ENCODE assay signal across 10 cellular contexts in the genomic region with DNA sequence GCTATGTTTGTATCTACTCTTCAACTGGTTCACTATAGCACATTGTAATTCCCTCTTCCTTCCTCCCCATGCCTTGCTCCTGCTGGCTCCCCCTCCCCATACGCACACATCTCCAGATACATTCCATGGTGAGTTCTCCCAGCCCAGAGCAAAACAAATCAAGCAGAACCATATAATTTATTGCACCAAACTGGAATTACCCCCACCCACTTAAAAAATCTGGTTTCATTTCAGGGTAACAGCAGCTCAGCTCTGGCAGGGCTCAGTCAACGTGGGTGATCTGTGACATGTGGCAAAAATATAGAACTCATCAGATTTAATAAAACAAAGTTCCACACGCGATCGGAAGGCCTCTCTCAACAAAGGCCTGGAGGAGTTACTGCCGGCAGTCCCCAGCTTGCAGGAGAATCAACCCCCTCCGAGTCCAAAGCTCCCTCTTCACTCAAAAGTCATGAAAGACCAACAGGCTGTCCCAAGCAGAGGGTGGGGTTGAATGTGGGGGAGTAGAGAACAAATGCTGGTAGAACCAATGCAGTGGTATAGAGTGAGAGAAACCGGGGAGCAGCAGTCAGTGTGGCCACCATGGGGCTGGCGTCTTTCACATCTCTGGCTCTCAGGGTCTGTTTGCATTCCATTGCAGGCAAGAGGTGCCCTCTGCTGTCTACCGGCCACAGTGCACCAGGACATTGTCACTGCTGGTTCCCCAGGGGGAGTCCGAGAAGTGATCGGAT.
A peak's percentile ranks its signal among the peaks of the same experiment; 100 is the strongest.
DNase-seq lines count a peak whose midpoint lies in the region; ATAC-seq, FAIRE-seq and TF ChIP-seq lines count a peak whose summit lies in the region.
"Had no signal": no experiment of that assay in that cellular context is flagged by ENCODE, and none has a peak within 500 bp of the region (broad histone marks: within the 10 kb centered on the region; RNA-seq: fewer than 3 reads in every experiment).

No MANE protein-coding gene starts in this region.

- no peaks in the 10 kb centered on the region for H3K27me3 Mint-ChIP-seq in activated CD8-positive, alpha-beta T cell treated with anti-CD3 and anti-CD28 coated beads for 36 hours
- peaks cover 3% of the 10 kb centered on the region for H3K27me3 Mint-ChIP-seq in activated CD8-positive, alpha-beta T cell treated with anti-CD3 and anti-CD28 coated beads, Interleukin-2, amount 10 ng/mL, durations not matched to agents 7 days and 5 days (ENCODE audit: low read depth)
- H3K27me3 Mint-ChIP-seq in nephron (ENCODE audit: low read depth), result no peaks in the 10 kb centered on the region
- H3K27me3 Mint-ChIP-seq: stimulated activated naive CD8-positive, alpha-beta T cell treated with anti-CD3 and anti-CD28 coated beads, Interleukin-15, Interleukin-2, amounts not matched to agents 100 ng/mL and 50 ng/mL, for 24 hours had no signal

- no peaks in the 10 kb centered on the region for H3K4me1 Mint-ChIP-seq in activated CD8-positive, alpha-beta T cell treated with anti-CD3 and anti-CD28 coated beads for 36 hours (ENCODE audit: low read depth)
- no peaks in the 10 kb centered on the region for H3K4me1 Mint-ChIP-seq in activated CD8-positive, alpha-beta T cell treated with anti-CD3 and anti-CD28 coated beads, Interleukin-2, amount 10 ng/mL, durations not matched to agents 7 days and 5 days (ENCODE audit: low read depth)
- H3K4me1 Mint-ChIP-seq in nephron, result peaks cover 24% of the 10 kb centered on the region

- peaks cover 14 to 17% of the 10 kb centered on the region in 2 experiments for H3K27me3 ChIP-seq in endothelial cell of umbilical vein (ENCODE audit: control insufficient read depth in 2 of 2, insufficient read depth in 2 of 2, low read length in 2 of 2)

- H3K4me2 ChIP-seq in OCI-LY7 (ENCODE audit: low read length), result no peak overlapping the region
- peak overlapping the region; percentile 59 for H3K4me2 ChIP-seq in endothelial cell of umbilical vein (ENCODE audit: insufficient read depth, low read length)

- POLR2A ChIA-PET in activated CD8-positive, alpha-beta T cell treated with anti-CD3 and anti-CD28 coated beads for 36 hours (lab: Charles Lee), result no interaction called here
- POLR2A ChIA-PET in activated CD8-positive, alpha-beta T cell treated with anti-CD3 and anti-CD28 coated beads, Interleukin-2, amount 10 ng/mL, durations not matched to agents 7 days and 5 days (lab: Charles Lee), result no interaction called here
- POLR2A ChIA-PET in OCI-LY7 (lab: Charles Lee), result no interaction called here
- POLR2A ChIA-PET in endothelial cell of umbilical vein (lab: Charles Lee), result no interaction called here

- BruUV-seq in OCI-LY7 (replicated peaks; lab: Mats Ljungman, UMichigan), result no TSS peak
- BruUV-seq in endothelial cell of umbilical vein (replicated peaks; lab: Mats Ljungman, UMichigan), result no TSS peak

- no peaks in the 10 kb centered on the region for H3K9me3 Mint-ChIP-seq in activated CD8-positive, alpha-beta T cell treated with anti-CD3 and anti-CD28 coated beads for 36 hours
- H3K9me3 Mint-ChIP-seq in activated CD8-positive, alpha-beta T cell treated with anti-CD3 and anti-CD28 coated beads, Interleukin-2, amount 10 ng/mL, durations not matched to agents 7 days and 5 days (ENCODE audit: insufficient read depth), result no peaks in the 10 kb centered on the region
- H3K9me3 Mint-ChIP-seq in nephron, result no peaks in the 10 kb centered on the region
- H3K9me3 Mint-ChIP-seq: stimulated activated naive CD8-positive, alpha-beta T cell treated with anti-CD3 and anti-CD28 coated beads, Interleukin-15, Interleukin-2, amounts not matched to agents 100 ng/mL and 50 ng/mL, for 24 hours had no signal

- intact Hi-C loops in activated CD8-positive, alpha-beta T cell treated with anti-CD3 and anti-CD28 coated beads for 36 hours (cut with micrococcal nuclease), result no loop called here
- intact Hi-C loops in OCI-LY7 (cut with micrococcal nuclease; ENCODE audit: unreplicated experiment) (no loop called here), endothelial cell of umbilical vein (cut with micrococcal nuclease) (loop anchor here (1.0 to 5.0 kb wide), 8 partner anchors 111 to 1244 kb away; a partner anchor contains a TSS)

- peak; percentile 83 for FAIRE-seq in endothelial cell of umbilical vein (lab: Jason Lieb, UNC)
- FAIRE-seq: colon had no signal

- CTCF ChIA-PET in activated CD8-positive, alpha-beta T cell treated with anti-CD3 and anti-CD28 coated beads for 36 hours (lab: Charles Lee), result interaction anchor here (2.6 kb wide), 1 partner anchor 196 kb away, joined by 9 read pairs; no protein-coding TSS in a partner anchor
- CTCF ChIA-PET in activated CD8-positive, alpha-beta T cell treated with anti-CD3 and anti-CD28 coated beads, Interleukin-2, amount 10 ng/mL, durations not matched to agents 7 days and 5 days (lab: Charles Lee), result no interaction called here
- CTCF ChIA-PET in OCI-LY7 (lab: Charles Lee; ENCODE audit: unreplicated experiment), result no interaction called here
- CTCF ChIA-PET in endothelial cell of umbilical vein (lab: Charles Lee), result interaction anchor here (0.6 to 4.6 kb wide), 17 partner anchors 8 to 899 kb away, joined by 3 to 36 read pairs (median 5); a partner anchor contains a TSS

- H3K4me1 ChIP-seq in OCI-LY7 (ENCODE audit: insufficient read depth, low read length, poor library complexity, severe bottlenecking) (no peaks in the 10 kb centered on the region), endothelial cell of umbilical vein (ENCODE audit: control insufficient read depth, extremely low read depth, insufficient read depth, low read length) (no peaks in the 10 kb centered on the region)

- ATAC-seq in activated CD8-positive, alpha-beta T cell treated with anti-CD3 and anti-CD28 coated beads for 36 hours, result peak; percentile 51
- no peak for ATAC-seq in activated CD8-positive, alpha-beta T cell treated with anti-CD3 and anti-CD28 coated beads, Interleukin-2, amount 10 ng/mL, durations not matched to agents 7 days and 5 days
- ATAC-seq in HG02678 (IDR thresholded peaks at IDR 0.05; ENCODE audit: unreplicated experiment) (peak; percentile 77), HG03457 (IDR thresholded peaks at IDR 0.05; ENCODE audit: unreplicated experiment) (no peak), HG03045 (IDR thresholded peaks at IDR 0.05; ENCODE audit: unreplicated experiment) (no peak)

- H3K27ac ChIP-seq in OCI-LY7 (ENCODE audit: low read depth, low read length, poor library complexity, severe bottlenecking) (no peak overlapping the region), endothelial cell of umbilical vein (ENCODE audit: insufficient read depth, low read depth, low read length) (no peak overlapping the region)

- H3K9ac ChIP-seq in endothelial cell of umbilical vein (replicated peaks; ENCODE audit: extremely low read depth, insufficient read depth, low read length), result no peak overlapping the region

- peak; percentile 38 for DNase-seq in activated CD8-positive, alpha-beta T cell treated with anti-CD3 and anti-CD28 coated beads for 36 hours
- DNase-seq in activated CD8-positive, alpha-beta T cell treated with anti-CD3 and anti-CD28 coated beads, Interleukin-2, amount 10 ng/mL, durations not matched to agents 7 days and 5 days, result no peak
- DNase-seq in OCI-LY7 (ENCODE audit: low spot score) (peak; percentile 8), endothelial cell of umbilical vein (ENCODE audit: low read depth, low spot score) (peak; percentile 75)

- H4K20me1 ChIP-seq in OCI-LY7 (ENCODE audit: insufficient read depth, low read length) (no peaks in the 10 kb centered on the region), endothelial cell of umbilical vein (replicated peaks; ENCODE audit: control insufficient read depth, extremely low read depth, insufficient read depth, low read length) (no peaks in the 10 kb centered on the region)

- no peaks in the 10 kb centered on the region for H3K9me3 ChIP-seq in OCI-LY7 (ENCODE audit: low read length)
- H3K9me3 ChIP-seq in endothelial cell of umbilical vein (replicated peaks; ENCODE audit: control insufficient read depth, insufficient read depth, low read length), result no peaks in the 10 kb centered on the region

- no peaks in the 10 kb centered on the region for H3K36me3 Mint-ChIP-seq in activated CD8-positive, alpha-beta T cell treated with anti-CD3 and anti-CD28 coated beads for 36 hours (ENCODE audit: low read depth)
- no peaks in the 10 kb centered on the region for H3K36me3 Mint-ChIP-seq in activated CD8-positive, alpha-beta T cell treated with anti-CD3 and anti-CD28 coated beads, Interleukin-2, amount 10 ng/mL, durations not matched to agents 7 days and 5 days (ENCODE audit: low read depth)
- no peaks in the 10 kb centered on the region for H3K36me3 Mint-ChIP-seq in nephron (ENCODE audit: low read depth)

- no peak overlapping the region for H3K27ac Mint-ChIP-seq in activated CD8-positive, alpha-beta T cell treated with anti-CD3 and anti-CD28 coated beads for 36 hours
- no peak overlapping the region for H3K27ac Mint-ChIP-seq in activated CD8-positive, alpha-beta T cell treated with anti-CD3 and anti-CD28 coated beads, Interleukin-2, amount 10 ng/mL, durations not matched to agents 7 days and 5 days
- peak overlapping the region; percentile 35 to 87 (median 85) for H3K27ac Mint-ChIP-seq in nephron
- H3K27ac Mint-ChIP-seq: stimulated activated naive CD8-positive, alpha-beta T cell treated with anti-CD3 and anti-CD28 coated beads, Interleukin-15, Interleukin-2, amounts not matched to agents 100 ng/mL and 50 ng/mL, for 24 hours had no signal

- H3K79me2 ChIP-seq in OCI-LY7 (ENCODE audit: insufficient read depth, low read depth, low read length) (no peaks in the 10 kb centered on the region), endothelial cell of umbilical vein (ENCODE audit: control insufficient read depth, insufficient read depth, low read length) (no peaks in the 10 kb centered on the region)

- peak; percentile 31 for TF ChIP-seq CTCF in activated CD8-positive, alpha-beta T cell treated with anti-CD3 and anti-CD28 coated beads for 36 hours (IDR thresholded peaks at IDR 0.05)
- TF ChIP-seq CTCF in OCI-LY7 (conservative IDR thresholded peaks at IDR 0.05; ENCODE audit: low read length), result peak; percentile 70
- TF ChIP-seq CTCF in endothelial cell of umbilical vein (IDR thresholded peaks at IDR 0.05; ENCODE audit: extremely low read depth in 1 of 2, insufficient read depth in 1 of 2, low read depth in 1 of 2, low read length in 2 of 2), result peak; percentile 72 to 89
- TF ChIP-seq CTCF in nephron (IDR thresholded peaks at IDR 0.05; ENCODE audit: unreplicated experiment in 3 of 3), result peak; percentile 53 to 66 (median 65)

- dilution Hi-C loops in endothelial cell of umbilical vein (cut with MboI; ENCODE audit: extremely low pct_ligation_motif_present, low sequenced_read_pairs), result no loop called here

- no peaks in the 10 kb centered on the region for H3K9me2 ChIP-seq in OCI-LY7 (ENCODE audit: insufficient read depth, low read length)

- H3K9me1 ChIP-seq in endothelial cell of umbilical vein (replicated peaks; ENCODE audit: control insufficient read depth, extremely low read depth, insufficient read depth, low read length), result no peaks in the 10 kb centered on the region

- H2AFZ ChIP-seq in OCI-LY7 (ENCODE audit: low read length), result no peak overlapping the region
- H2AFZ ChIP-seq in endothelial cell of umbilical vein (ENCODE audit: low read depth, low read length), result peak overlapping the region; percentile 76

- H3K4me3 Mint-ChIP-seq in activated CD8-positive, alpha-beta T cell treated with anti-CD3 and anti-CD28 coated beads for 36 hours, result no peak overlapping the region
- no peak overlapping the region for H3K4me3 Mint-ChIP-seq in activated CD8-positive, alpha-beta T cell treated with anti-CD3 and anti-CD28 coated beads, Interleukin-2, amount 10 ng/mL, durations not matched to agents 7 days and 5 days
- H3K4me3 Mint-ChIP-seq in nephron, result peak overlapping the region; percentile 34 to 58 (median 56)
- H3K4me3 Mint-ChIP-seq: stimulated activated naive CD8-positive, alpha-beta T cell treated with anti-CD3 and anti-CD28 coated beads, Interleukin-15, Interleukin-2, amounts not matched to agents 100 ng/mL and 50 ng/mL, for 24 hours had no signal

- H3K4me3 ChIP-seq in OCI-LY7 (ENCODE audit: low read depth, low read length, poor library complexity, severe bottlenecking), result no peak overlapping the region
- H3K4me3 ChIP-seq in endothelial cell of umbilical vein (replicated peaks in 1 of 3; ENCODE audit: insufficient read depth in 1 of 3, low read depth in 1 of 3, low read length in 3 of 3), result no peak overlapping the region

- no peaks in the 10 kb centered on the region for H3K36me3 ChIP-seq in OCI-LY7 (ENCODE audit: insufficient read depth, low read length)
- no peaks in the 10 kb centered on the region for H3K36me3 ChIP-seq in endothelial cell of umbilical vein (ENCODE audit: control insufficient read depth in 2 of 2, extremely low read depth in 1 of 2, insufficient read depth in 2 of 2, low read length in 2 of 2)

- TF ChIP-seq POLR2A in endothelial cell of umbilical vein (IDR thresholded peaks at IDR 0.05; ENCODE audit: low read depth, low read length), result no peak

Comparison
In these comparisons a context has a peak if more than half of its experiments do, and no peak if none do; other contexts are left out.
1. ATAC-seq: peak in activated CD8-positive, alpha-beta T cell treated with anti-CD3 and anti-CD28 coated beads for 36 hours (single experiment) and HG02678 (single experiment); none in activated CD8-positive, alpha-beta T cell treated with anti-CD3 and anti-CD28 coated beads, Interleukin-2, amount 10 ng/mL, durations not matched to agents 7 days and 5 days (single experiment), HG03457 (single experiment) and HG03045 (single experiment).
2. CTCF ChIA-PET loops: an anchor here in activated CD8-positive, alpha-beta T cell treated with anti-CD3 and anti-CD28 coated beads for 36 hours (2.6 kb wide) and endothelial cell of umbilical vein (0.6 to 4.6 kb wide); none called in activated CD8-positive, alpha-beta T cell treated with anti-CD3 and anti-CD28 coated beads, Interleukin-2, amount 10 ng/mL, durations not matched to agents 7 days and 5 days and OCI-LY7.
3. H3K27ac Mint-ChIP-seq: peak in nephron (3 of 3); none in activated CD8-positive, alpha-beta T cell treated with anti-CD3 and anti-CD28 coated beads for 36 hours (single experiment) and activated CD8-positive, alpha-beta T cell treated with anti-CD3 and anti-CD28 coated beads, Interleukin-2, amount 10 ng/mL, durations not matched to agents 7 days and 5 days (single experiment).
4. H3K4me3 Mint-ChIP-seq: peak in nephron (3 of 3); none in activated CD8-positive, alpha-beta T cell treated with anti-CD3 and anti-CD28 coated beads for 36 hours (single experiment) and activated CD8-positive, alpha-beta T cell treated with anti-CD3 and anti-CD28 coated beads, Interleukin-2, amount 10 ng/mL, durations not matched to agents 7 days and 5 days (single experiment).
5. Peak in every context shown above with its lines, with median percentiles within 50 percentile points of each other: CTCF ChIP-seq.